ENCODE assay signal across 18 cellular contexts in genomic region chr19:728011-728410, GRCh38. TPM values are rescaled to one million over a fixed set of nuclear protein-coding genes. Genes with fewer than 3 reads are reported as not detected.
DNase-seq lines count a peak whose midpoint lies in the region; ATAC-seq and TF ChIP-seq lines count a peak whose summit lies in the region.
"Had no signal": no experiment of that assay in that cellular context is flagged by ENCODE, and none has a peak within 500 bp of the region (broad histone marks: within the 10 kb centered on the region; RNA-seq: fewer than 3 reads in every experiment).

No MANE protein-coding gene starts in this region.

- no TSS peak for BruUV-seq in IMR-90 (replicated peaks; lab: Mats Ljungman, UMichigan)

- ATAC-seq in IMR-90 (ENCODE audit: low read depth) (no peak), GM21529 (IDR thresholded peaks at IDR 0.05; ENCODE audit: unreplicated experiment) (no peak), HG02938 (IDR thresholded peaks at IDR 0.05; ENCODE audit: unreplicated experiment) (no peak)
- ATAC-seq: activated CD4-positive, CD25-positive, alpha-beta regulatory T cell treated with anti-CD3 and anti-CD28 coated beads, Interleukin-2, amount 50 U/mL, for 24 hours; left colon had no signal

- no peak for DNase-seq in IMR-90
- DNase-seq in dermis microvascular lymphatic vessel endothelial cell (ENCODE audit: low read depth in 2 of 2) = peak; percentile 66 to 82
- peak; percentile 77 for DNase-seq in hepatic stellate cell (ENCODE audit: low spot score)
- no peak for DNase-seq in hepatocyte (ENCODE audit: low spot score)
- DNase-seq in activated CD4-positive, alpha-beta T cell treated with anti-CD3 and anti-CD28 coated beads, Interleukin-2, amount 50 U/mL, for 48 hours = no peak
- DNase-seq: activated T-cell treated with anti-CD3 and anti-CD28 coated beads, Interleukin-2, amount 50 U/mL, for 1 hour; DND-41; effector CD4-positive, alpha-beta T cell; glutamatergic neuron; left colon; NCI-H1048 had no signal

- POLR2A ChIA-PET in IMR-90 (lab: Charles Lee; ENCODE audit: unreplicated experiment) = no interaction called here

- no peak overlapping the region for H3K56ac ChIP-seq in IMR-90 (ENCODE audit: extremely low read depth, insufficient read depth, low read length)

- H3K36me3 ChIP-seq in IMR-90 (ENCODE audit: control insufficient read depth, insufficient read depth, low read length) = peaks cover 16% of the 10 kb centered on the region
- H3K36me3 ChIP-seq in skeletal muscle tissue (ENCODE audit: control insufficient read depth in 3 of 3, insufficient read depth in 3 of 3, low read length in 3 of 3) = peaks cover 0 to 3% (median 0%) of the 10 kb centered on the region in 3 donors
- H3K36me3 ChIP-seq in hepatocyte (replicated peaks; ENCODE audit: insufficient read depth, low read depth) = no peaks in the 10 kb centered on the region

- H3K79me2 ChIP-seq in hepatocyte = peaks cover under 1% of the 10 kb centered on the region

- H3K4me1 ChIP-seq in IMR-90 (ENCODE audit: control insufficient read depth, insufficient read depth, low read length) (no peaks in the 10 kb centered on the region), skeletal muscle tissue (ENCODE audit: control insufficient read depth in 3 of 3, insufficient read depth in 3 of 3, low read length in 3 of 3) (peaks cover 4 to 12% (median 10%) of the 10 kb centered on the region in 3 donors), hepatocyte (ENCODE audit: insufficient read depth) (no peaks in the 10 kb centered on the region)

- H3K9me3 ChIP-seq in IMR-90 (ENCODE audit: control insufficient read depth, insufficient read depth, low read length) (no peaks in the 10 kb centered on the region), skeletal muscle tissue (ENCODE audit: control insufficient read depth in 3 of 3, low read length in 3 of 3) (no peaks in the 10 kb centered on the region), hepatocyte (ENCODE audit: low read depth) (no peaks in the 10 kb centered on the region)

- no peak overlapping the region for H3K9ac ChIP-seq in IMR-90 (ENCODE audit: low read depth, low read length)
- peak overlapping the region in 1 of 3 donors; percentile 54 for H3K9ac ChIP-seq in skeletal muscle tissue (ENCODE audit: low read depth in 1 of 3, low read length in 3 of 3)

- 56% methylated on average over 24 of the region's 26 CpGs; no CpG with 5 or more reads in 1 of the 2 experiments for WGBS in IMR-90 (ENCODE audit: extremely low coverage in 2 of 2, insufficient read length in 1 of 2), 2 experiments
- WGBS in hepatocyte (ENCODE audit: low lambda C conversion rate, missing lambda C conversion rate) = 88% methylated on average over 17 of the region's 26 CpGs

- no peak overlapping the region for H2BK20ac ChIP-seq in IMR-90 (ENCODE audit: low read depth, low read length)

- H4K20me1 ChIP-seq in IMR-90 (ENCODE audit: insufficient read depth, low read length) (no peaks in the 10 kb centered on the region), hepatocyte (ENCODE audit: insufficient read depth, poor library complexity, severe bottlenecking) (no peaks in the 10 kb centered on the region)

- no peak overlapping the region for H3K14ac ChIP-seq in IMR-90 (replicated peaks; ENCODE audit: low read depth, low read length)

- peak overlapping the region; percentile 65 for H2AK9ac ChIP-seq in IMR-90 (replicated peaks; ENCODE audit: low read depth, low read length, poor library complexity)

- no peak overlapping the region for H3K4ac ChIP-seq in IMR-90 (ENCODE audit: low read depth, low read length)

- in situ Hi-C loops in IMR-90 (cut with MboI; ENCODE audit: low sequenced_read_pairs) = no loop called here

- no peak overlapping the region for H4K8ac ChIP-seq in IMR-90 (ENCODE audit: low read depth in 2 of 2, low read length in 2 of 2)

- H4K5ac ChIP-seq in IMR-90 (ENCODE audit: low read depth, low read length) = no peak overlapping the region

- no peak for TF ChIP-seq CTCF in IMR-90 (conservative IDR thresholded peaks at IDR 0.05; ENCODE audit: low read depth, low read length)
- no peak for TF ChIP-seq CTCF in hepatocyte (IDR thresholded peaks at IDR 0.05; ENCODE audit: poor library complexity)

- no peak overlapping the region for H3K18ac ChIP-seq in IMR-90 (ENCODE audit: low read depth, low read length)

- no peak overlapping the region for H2BK120ac ChIP-seq in IMR-90 (ENCODE audit: low read depth, low read length)

- no peaks in the 10 kb centered on the region for H3K79me1 ChIP-seq in IMR-90 (ENCODE audit: low read depth in 1 of 2, low read length in 2 of 2)

- H2BK5ac ChIP-seq in IMR-90 (ENCODE audit: low read depth, low read length, poor library complexity, severe bottlenecking) = no peak overlapping the region

- no peak overlapping the region for H2AK5ac ChIP-seq in IMR-90 (ENCODE audit: low read depth, low read length)

- intact Hi-C loops in IMR-90 (cut with micrococcal nuclease) = no loop called here

- no peak for TF ChIP-seq RAD21 in IMR-90 (IDR thresholded peaks at IDR 0.05; ENCODE audit: low read length)

- H2AFZ ChIP-seq in IMR-90 (replicated peaks; ENCODE audit: low read length, poor library complexity) (no peak overlapping the region), hepatocyte (no peak overlapping the region)

- no peaks in the 10 kb centered on the region for H3K9me1 ChIP-seq in IMR-90 (ENCODE audit: insufficient read depth, low read length)

- dilution Hi-C loops in IMR-90 (cut with HindIII; ENCODE audit: low sequenced_read_pairs, unreplicated experiment) = no loop called here

- no peak overlapping the region for H3K4me2 ChIP-seq in IMR-90 (ENCODE audit: low read depth, low read length)
- no peak overlapping the region for H3K4me2 ChIP-seq in hepatocyte

- no peak overlapping the region for H4K91ac ChIP-seq in IMR-90 (ENCODE audit: insufficient read depth, low read depth, low read length)

- H2BK15ac ChIP-seq in IMR-90 (ENCODE audit: low read depth, low read length) = no peak overlapping the region

- CTCF ChIA-PET in IMR-90 (lab: Yijun Ruan, JAX) = no interaction called here

- H3K27ac ChIP-seq in IMR-90 (ENCODE audit: insufficient read depth, low read length) = no peak overlapping the region
- H3K27ac ChIP-seq in skeletal muscle tissue (ENCODE audit: low read depth, low read length) = peak overlapping the region; percentile 75
- H3K27ac ChIP-seq in hepatocyte = no peak overlapping the region

- H3K23ac ChIP-seq in IMR-90 (ENCODE audit: low read depth, low read length) = no peak overlapping the region

- TF ChIP-seq POLR2A in IMR-90 (IDR thresholded peaks at IDR 0.05; ENCODE audit: low read depth, low read length) = no peak

- H3K4me3 ChIP-seq in IMR-90 (ENCODE audit: insufficient read depth, low read depth, low read length) = no peak overlapping the region
- H3K4me3 ChIP-seq in skeletal muscle tissue (ENCODE audit: low read length in 3 of 3) = no peak overlapping the region
- H3K4me3 ChIP-seq in hepatocyte = no peak overlapping the region

- no peaks in the 10 kb centered on the region for H3K9me2 ChIP-seq in hepatocyte (replicated peaks; ENCODE audit: insufficient read depth)

- no peaks in the 10 kb centered on the region for H3K27me3 ChIP-seq in IMR-90 (ENCODE audit: control insufficient read depth, insufficient read depth, low read length)
- H3K27me3 ChIP-seq in skeletal muscle tissue (ENCODE audit: control insufficient read depth in 3 of 3, insufficient read depth in 3 of 3, low read length in 3 of 3) = peaks cover 2 to 14% (median 12%) of the 10 kb centered on the region in 3 donors
- no peaks in the 10 kb centered on the region for H3K27me3 ChIP-seq in hepatocyte

TF ChIP-seq in IMR-90, 13 proteins besides CTCF, POLR2A, EP300 and RAD21 (continues in another document):
- TF ChIP-seq SMC3 (IDR thresholded peaks at IDR 0.05; ENCODE audit: low read depth, low read length) = no peak
- no peak for TF ChIP-seq MAZ (IDR thresholded peaks at IDR 0.05; ENCODE audit: borderline replicate concordance, low read depth, low read length)
- TF ChIP-seq MXI1 (IDR thresholded peaks at IDR 0.05; ENCODE audit: borderline replicate concordance, low read depth, low read length) = no peak
- no peak for TF ChIP-seq FOS (IDR thresholded peaks at IDR 0.05; ENCODE audit: low read depth, low read length)
- TF ChIP-seq MAFK (IDR thresholded peaks at IDR 0.05; ENCODE audit: low read depth, low read length) = no peak
- TF ChIP-seq CEBPB (IDR thresholded peaks at IDR 0.05; ENCODE audit: low read depth, low read length) = no peak

RNA-seq across cellular contexts. Expression of gene PALM, which starts 19.3 kb away (rescaled TPM):
- total RNA-seq in IMR-90 (2012; rRNA removed) = 2.2 TPM in 2 replicates
- 7.4 and 8.3 TPM in 2 replicates for polyA plus RNA-seq in IMR-90 (2012; rRNA removed)
- polyA plus RNA-seq in IMR-90 (2012; cell fraction: cytosol; rRNA removed) = 7.9 and 11.3 TPM in 2 replicates
- polyA plus RNA-seq in IMR-90 (2012; cell fraction: nucleus; rRNA removed; ENCODE audit: low replicate concordance) = 8.1 and 11.6 TPM in 2 replicates
- total RNA-seq in dermis microvascular lymphatic vessel endothelial cell = 35.3 and 54.0 TPM in 2 replicates
- total RNA-seq in skeletal muscle tissue = 13.0 TPM
- total RNA-seq in hepatocyte = 27.2 and 34.9 TPM in 2 replicates
- 22.1 and 23.0 TPM in 2 replicates for polyA plus RNA-seq in hepatocyte

RNA-seq across cellular contexts. Expression of gene MISP, which starts 22.9 kb away (rescaled TPM):
- total RNA-seq in IMR-90 (2012; rRNA removed) (not detected in 2 replicates), dermis microvascular lymphatic vessel endothelial cell (not detected in 2 replicates), skeletal muscle tissue (not detected), hepatocyte (35.7 and 43.7 TPM in 2 replicates)
- polyA plus RNA-seq in IMR-90 (2012; rRNA removed) (0.03 TPM in 1 of 2 replicates, not detected in the other), hepatocyte (38.4 and 50.9 TPM in 2 replicates)
- polyA plus RNA-seq in IMR-90 (2012; cell fraction: cytosol; rRNA removed) = 0.02 TPM in 1 of 2 replicates, not detected in the other
- 0.11 and 0.13 TPM in 2 replicates for polyA plus RNA-seq in IMR-90 (2012; cell fraction: nucleus; rRNA removed; ENCODE audit: low replicate concordance)
- total RNA-seq: neural crest cell had no signal

RNA-seq across cellular contexts. Expression of gene PRSS57, which starts 32.8 kb away (rescaled TPM):
- total RNA-seq in IMR-90 (2012; rRNA removed) (not detected in 2 replicates), dermis microvascular lymphatic vessel endothelial cell (not detected in 2 replicates), skeletal muscle tissue (not detected), hepatocyte (0.16 and 2.4 TPM in 2 replicates)
- polyA plus RNA-seq in IMR-90 (2012; rRNA removed) (not detected in 2 replicates), hepatocyte (1.2 TPM in 1 of 2 replicates, not detected in the other)
- not detected in 2 replicates for polyA plus RNA-seq in IMR-90 (2012; cell fraction: cytosol; rRNA removed)
- polyA plus RNA-seq in IMR-90 (2012; cell fraction: nucleus; rRNA removed; ENCODE audit: low replicate concordance) = not detected in 2 replicates
- total RNA-seq: left colon, neural crest cell, OCI-LY7, urinary bladder had no signal
- polyA plus RNA-seq: urinary bladder had no signal

RNA-seq across cellular contexts. Expression of gene FSTL3, which starts 51.8 kb away (rescaled TPM):
- total RNA-seq in IMR-90 (2012; rRNA removed) (32.3 and 39.4 TPM in 2 replicates), dermis microvascular lymphatic vessel endothelial cell (3.1 and 5.9 TPM in 2 replicates), skeletal muscle tissue (7.3 TPM), hepatocyte (106 and 131 TPM in 2 replicates)
- polyA plus RNA-seq in IMR-90 (2012; rRNA removed) (76.9 and 107 TPM in 2 replicates), hepatocyte (171 and 209 TPM in 2 replicates)
- polyA plus RNA-seq in IMR-90 (2012; cell fraction: cytosol; rRNA removed) = 42.3 and 113 TPM in 2 replicates
- 262 and 579 TPM in 2 replicates for polyA plus RNA-seq in IMR-90 (2012; cell fraction: nucleus; rRNA removed; ENCODE audit: low replicate concordance)

Comparison
In these comparisons a context has a peak if more than half of its experiments do, and no peak if none do; other contexts are left out.
1. DNase-seq: peak in dermis microvascular lymphatic vessel endothelial cell (2 of 2) and hepatic stellate cell (single experiment); none in IMR-90 (single experiment), hepatocyte (single experiment) and activated CD4-positive, alpha-beta T cell treated with anti-CD3 and anti-CD28 coated beads, Interleukin-2, amount 50 U/mL, for 48 hours (0 of 2).
2. RNA of gene MISP, which starts 22.9 kb away (total RNA-seq): 35.7 to 43.7 TPM in hepatocyte; not detected in IMR-90, not detected in dermis microvascular lymphatic vessel endothelial cell and not detected in skeletal muscle tissue (single experiment); every median in the first group is over 10 times any median in the second.